8 cellular contexts compared by ENCODE assay signal in genomic region chr22:50627914-50628542, GRCh38. TPM values are rescaled to one million over a fixed set of nuclear protein-coding genes. Genes with fewer than 3 reads are reported as not detected.
DNase-seq lines count a peak whose midpoint lies in the region; ATAC-seq and TF ChIP-seq lines count a peak whose summit lies in the region.

Gene ARSA, minus strand, starts transcription at chr22:50628152. Its CDS starts 373 bp downstream, at chr22:50627779.

- no peak for TF ChIP-seq CTCF in colonic mucosa (IDR thresholded peaks at IDR 0.05)

- no peaks in the 10 kb centered on the region for H3K36me3 ChIP-seq in colonic mucosa

- H3K9me3 ChIP-seq in colonic mucosa, result no peaks in the 10 kb centered on the region

- DNase-seq in NCI-H2081 (lab: John Stamatoyannopoulos, UW), result peak; percentile 61 to 64
- DNase-seq in NCI-H2081 treated with DMSO at 0.1 percent for 48 hours (lab: John Stamatoyannopoulos, UW), result no peak
- peak; percentile 40 for DNase-seq in NCI-H2227 treated with DMSO at 0.1 percent for 48 hours (lab: John Stamatoyannopoulos, UW)
- peak; percentile 56 to 67 for DNase-seq in activated CD4-positive, alpha-beta T cell treated with anti-CD3 and anti-CD28 coated beads for 24 hours (ENCODE audit: low read depth in 2 of 2)
- DNase-seq in colonic mucosa, result peak; percentile 81
- DNase-seq in left colon, result peak; percentile 83 to 86
- peak; percentile 56 to 64 for DNase-seq in stimulated activated CD4-positive, alpha-beta T cell treated with anti-CD3 and anti-CD28 coated beads, Interleukin-1b, Interleukin-23, amount 100 ng/mL, for 4 hours (ENCODE audit: low read depth in 2 of 2)

- peaks cover 4% of the 10 kb centered on the region for H3K4me1 ChIP-seq in colonic mucosa

- peak within 1 kb of the TSS; percentile 60 for H3K27ac ChIP-seq in colonic mucosa

- peak within 1 kb of the TSS; percentile 94 to 96 for H3K9ac ChIP-seq in colonic mucosa (ENCODE audit: low read depth in 2 of 2, low read length in 2 of 2)

- intact Hi-C loops in colonic mucosa (cut with DNase I), result no loop called here
- intact Hi-C loops in left colon (cut with DNase I, micrococcal nuclease), result no loop called here

- peak within 1 kb of the TSS; percentile 74 for H3K4me3 ChIP-seq in colonic mucosa

- H3K27me3 ChIP-seq in colonic mucosa, result no peaks in the 10 kb centered on the region

- ATAC-seq in HG02938 (IDR thresholded peaks at IDR 0.05; ENCODE audit: unreplicated experiment) (peak; percentile 58), left colon (peak; percentile 85)

RNA-seq across cellular contexts. Expression of gene ARSA, which starts in this region (rescaled TPM):
- total RNA-seq in colonic mucosa (10 to 100 TPM; 40.6 to 61.0 TPM), left colon (10 to 100 TPM; 84.8 to 97.8 TPM)
